Comparison of ENCODE assay signal across 17 cellular contexts in the genomic region with DNA sequence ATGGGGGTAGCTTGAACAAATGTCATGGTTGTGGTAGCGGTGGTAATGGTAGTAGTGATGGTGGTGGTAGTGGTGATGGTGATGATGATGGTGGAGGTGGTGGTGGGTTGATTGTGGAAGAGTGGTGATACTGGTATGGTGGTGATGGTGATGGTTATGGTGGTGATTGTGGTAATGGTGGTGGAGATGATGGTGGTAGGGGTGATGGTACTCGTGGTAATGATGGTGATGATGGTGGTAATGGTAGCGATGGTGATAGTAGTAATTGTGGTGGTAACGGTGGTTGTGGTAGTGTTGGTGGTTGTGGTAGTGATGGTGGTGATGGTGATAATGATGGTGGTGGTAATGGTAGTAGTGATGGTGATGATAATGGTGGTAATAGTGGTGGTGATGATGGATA.
DNase-seq lines count a peak whose midpoint lies in the region; ATAC-seq, FAIRE-seq and TF ChIP-seq lines count a peak whose summit lies in the region.
"Had no signal": no experiment of that assay in that cellular context is flagged by ENCODE, and none has a peak within 500 bp of the region (broad histone marks: within the 10 kb centered on the region; RNA-seq: fewer than 3 reads in every experiment).

No MANE protein-coding gene starts in this region.

- H3K79me1 ChIP-seq in H1 (ENCODE audit: low read depth, low read length), result no peaks in the 10 kb centered on the region

- H3K4me3 Mint-ChIP-seq in activated CD8-positive, alpha-beta memory T cell treated with anti-CD3 and anti-CD28 coated beads, Interleukin-2, amount 10 ng/mL, durations not matched to agents 7 days and 5 days, result no peak overlapping the region
- H3K4me3 Mint-ChIP-seq in type B pancreatic cell, result no peak overlapping the region
- H3K4me3 Mint-ChIP-seq: CD8-positive, alpha-beta memory T cell had no signal

- H3K14ac ChIP-seq in H1 (ENCODE audit: insufficient read length), result no peak overlapping the region

- H2AFZ ChIP-seq in H1 (ENCODE audit: low read length), result no peak overlapping the region

- no peaks in the 10 kb centered on the region for H3K4me1 ChIP-seq in H1 (replicated peaks in 1 of 4; ENCODE audit: control insufficient read depth in 3 of 4, insufficient read depth in 4 of 4, low read length in 3 of 4)
- H3K4me1 ChIP-seq: BLaER1, Caco-2 had no signal

- peaks cover 0 to 7% of the 10 kb centered on the region in 2 experiments for H4K20me1 ChIP-seq in H1 (replicated peaks in 1 of 2; ENCODE audit: control insufficient read depth in 1 of 2, insufficient read depth in 2 of 2, low read length in 2 of 2)
- H4K20me1 ChIP-seq: BLaER1 had no signal

- no peaks in the 10 kb centered on the region for H3K27me3 ChIP-seq in H1 (replicated peaks in 1 of 4; ENCODE audit: control insufficient read depth in 3 of 4, extremely low read depth in 1 of 4, insufficient read depth in 3 of 4, low read length in 3 of 4)
- H3K27me3 ChIP-seq: BLaER1 had no signal

- no peak for TF ChIP-seq EP300 in H1 (IDR thresholded peaks at IDR 0.05; ENCODE audit: borderline replicate concordance in 1 of 2, low read depth in 2 of 2, low read length in 2 of 2)

- TF ChIP-seq RAD21 in H1 (IDR thresholded peaks at IDR 0.05 in 1 of 2, conservative IDR thresholded peaks at IDR 0.05 in 1 of 2; ENCODE audit: low read depth in 2 of 2, low read length in 2 of 2), result no peak

- H3K9me3 Mint-ChIP-seq in activated CD8-positive, alpha-beta memory T cell treated with anti-CD3 and anti-CD28 coated beads, Interleukin-2, amount 10 ng/mL, durations not matched to agents 7 days and 5 days (ENCODE audit: low read depth), result peaks cover 7% of the 10 kb centered on the region
- H3K9me3 Mint-ChIP-seq in type B pancreatic cell, result peaks cover 14% of the 10 kb centered on the region

- FAIRE-seq in HTR-8/SVneo (lab: Jason Lieb, UNC) (peak; percentile 98), H1 (lab: Jason Lieb, UNC) (no peak)
- FAIRE-seq: GM12892, GM19239 had no signal

- H3K36me3 ChIP-seq in H1 (ENCODE audit: control insufficient read depth in 2 of 4, insufficient read depth in 4 of 4, low read length in 3 of 4), result no peaks in the 10 kb centered on the region
- H3K36me3 ChIP-seq: BLaER1 had no signal

- no peaks in the 10 kb centered on the region for H3K4me1 Mint-ChIP-seq in activated CD8-positive, alpha-beta memory T cell treated with anti-CD3 and anti-CD28 coated beads, Interleukin-2, amount 10 ng/mL, durations not matched to agents 7 days and 5 days
- H3K4me1 Mint-ChIP-seq in type B pancreatic cell (ENCODE audit: unreplicated experiment), result no peaks in the 10 kb centered on the region
- H3K4me1 Mint-ChIP-seq: CD8-positive, alpha-beta memory T cell had no signal

- H3K27ac Mint-ChIP-seq in activated CD8-positive, alpha-beta memory T cell treated with anti-CD3 and anti-CD28 coated beads, Interleukin-2, amount 10 ng/mL, durations not matched to agents 7 days and 5 days, result peak overlapping the region; percentile 5
- H3K27ac Mint-ChIP-seq in type B pancreatic cell, result no peak overlapping the region
- H3K27ac Mint-ChIP-seq: CD8-positive, alpha-beta memory T cell had no signal

- peaks cover 3 to 4% of the 10 kb centered on the region in 2 experiments; a peak in 2 of 4 replicates for H3K9me3 ChIP-seq in H1 (ENCODE audit: insufficient read depth in 2 of 2, low read depth in 1 of 2, low read length in 1 of 2)

- no peak overlapping the region for H3K9ac ChIP-seq in H1 (replicated peaks in 1 of 4; ENCODE audit: extremely low read depth in 1 of 4, low read depth in 3 of 4, low read length in 3 of 4)
- H3K9ac ChIP-seq: BLaER1 had no signal

- H3K4me3 ChIP-seq in H1 (ENCODE audit: extremely low read depth in 1 of 4, insufficient read depth in 2 of 4, low read depth in 3 of 4, low read length in 4 of 4), result no peak overlapping the region
- H3K4me3 ChIP-seq: BLaER1 had no signal

- H3K56ac ChIP-seq in H1 (replicated peaks; ENCODE audit: insufficient read length, low read depth, low read length), result peak overlapping the region; percentile 89

- CTCF ChIA-PET in activated CD8-positive, alpha-beta memory T cell treated with anti-CD3 and anti-CD28 coated beads, Interleukin-2, amount 10 ng/mL, durations not matched to agents 7 days and 5 days (lab: Charles Lee), result interaction anchor here (0.6 kb wide), 1 partner anchor 40 kb away, joined by 4 read pairs; no protein-coding TSS in a partner anchor
- CTCF ChIA-PET in H1 (lab: Charles Lee; ENCODE audit: partially characterized antibody), result interaction anchor here (1.2 kb wide), 1 partner anchor 8 kb away, joined by 3 read pairs; no protein-coding TSS in a partner anchor

- no peaks in the 10 kb centered on the region for H3K79me2 ChIP-seq in H1 (ENCODE audit: control insufficient read depth in 1 of 2, insufficient read depth in 2 of 2, low read length in 2 of 2)

- H4K91ac ChIP-seq in H1 (replicated peaks; ENCODE audit: insufficient read length, low read length), result no peak overlapping the region

- H2BK120ac ChIP-seq in H1 (replicated peaks; ENCODE audit: low read depth, low read length), result no peak overlapping the region

- peaks cover 4% of the 10 kb centered on the region for H3K36me3 Mint-ChIP-seq in activated CD8-positive, alpha-beta memory T cell treated with anti-CD3 and anti-CD28 coated beads, Interleukin-2, amount 10 ng/mL, durations not matched to agents 7 days and 5 days
- H3K36me3 Mint-ChIP-seq in type B pancreatic cell, result peaks cover 8% of the 10 kb centered on the region

- H3K27ac ChIP-seq in H1 (ENCODE audit: low read depth, low read length), result no peak overlapping the region
- H3K27ac ChIP-seq: 22Rv1, BLaER1 had no signal

- H3K18ac ChIP-seq in H1 (ENCODE audit: extremely low read depth, low read length), result no peak overlapping the region

- no peak for DNase-seq in activated CD8-positive, alpha-beta memory T cell treated with anti-CD3 and anti-CD28 coated beads, Interleukin-2, amount 10 ng/mL, durations not matched to agents 7 days and 5 days
- DNase-seq in activated CD8-positive, alpha-beta memory T cell treated with anti-CD3 and anti-CD28 coated beads for 24 hours, result no peak
- DNase-seq in HTR-8/SVneo (ENCODE audit: insufficient read length, low spot score) (no peak), H1 (ENCODE audit: low read depth in 1 of 2, low spot score in 2 of 2) (no peak), type B pancreatic cell (ENCODE audit: extremely low spot score, unreplicated experiment) (peak; percentile 11), NCI-H2107 treated with DMSO at 0.1 percent for 48 hours (lab: John Stamatoyannopoulos, UW; ENCODE audit: unreplicated experiment) (no peak), dermis blood vessel endothelial cell (no peak)
- DNase-seq: AML-193; Caco-2; CD8-positive, alpha-beta memory T cell; DND-41; GDM1 had no signal

- no peak overlapping the region for H4K8ac ChIP-seq in H1 (ENCODE audit: extremely low read depth, insufficient read depth, low read length)

- H2BK15ac ChIP-seq in H1 (ENCODE audit: low read length), result no peak overlapping the region

- no peak overlapping the region for H3K4me2 ChIP-seq in H1 (ENCODE audit: insufficient read depth in 1 of 2, low read depth in 2 of 2, low read length in 2 of 2)
- H3K4me2 ChIP-seq: BLaER1 had no signal

- peaks cover 6% of the 10 kb centered on the region for H3K27me3 Mint-ChIP-seq in activated CD8-positive, alpha-beta memory T cell treated with anti-CD3 and anti-CD28 coated beads, Interleukin-2, amount 10 ng/mL, durations not matched to agents 7 days and 5 days
- H3K27me3 Mint-ChIP-seq in type B pancreatic cell, result peaks cover 5% of the 10 kb centered on the region

- no peak overlapping the region; the same call in 1 of the 2 replicates for H2AK5ac ChIP-seq in H1 (ENCODE audit: low read depth, low read length)

- H3K23ac ChIP-seq in H1 (ENCODE audit: insufficient read length), result no peak overlapping the region

- TF ChIP-seq CTCF in H1 (IDR thresholded peaks at IDR 0.05; ENCODE audit: control extremely low read depth in 1 of 3, insufficient read depth in 1 of 3, low read depth in 1 of 3, low read length in 3 of 3) (no peak), type B pancreatic cell (conservative IDR thresholded peaks at IDR 0.05) (no peak)

- no peak for TF ChIP-seq POLR2A in H1 (IDR thresholded peaks at IDR 0.05; ENCODE audit: control extremely low read depth in 1 of 2, low read depth in 2 of 2, low read length in 2 of 2)

- WGBS in H1 (ENCODE audit: extremely low coverage in 1 of 2, insufficient coverage in 1 of 2, insufficient read length in 1 of 2, insufficient replicate concordance in 2 of 2, low coverage in 1 of 2, low lambda C conversion rate in 2 of 2, missing lambda C conversion rate in 1 of 2), 2 experiments, result 91% methylated on average over 4 of the region's 4 CpGs; no CpG with 5 or more reads in 1 of the 2 experiments

- no peak overlapping the region for H2BK5ac ChIP-seq in H1 (ENCODE audit: low read depth, low read length)

- ATAC-seq in activated CD8-positive, alpha-beta memory T cell treated with anti-CD3 and anti-CD28 coated beads, Interleukin-2, amount 10 ng/mL, durations not matched to agents 7 days and 5 days, result no peak
- no peak for ATAC-seq in SK-N-SH treated with all-trans-retinoic acid at 6 μM for 48 hours

- peak overlapping the region; percentile 66; the same call in 1 of the 2 replicates for H2BK20ac ChIP-seq in H1 (ENCODE audit: low read length)

- no peak overlapping the region for H4K5ac ChIP-seq in H1 (ENCODE audit: insufficient read length, low read depth, low read length)

- POLR2A ChIA-PET in H1 (lab: Charles Lee; ENCODE audit: partially characterized antibody), result no interaction called here

- peaks cover 6% of the 10 kb centered on the region for H3K23me2 ChIP-seq in H1 (ENCODE audit: low read depth, low read length)

- no peak overlapping the region for H2BK12ac ChIP-seq in H1 (ENCODE audit: low read depth, low read length)

- no peak overlapping the region for H3K4ac ChIP-seq in H1 (replicated peaks; ENCODE audit: insufficient read length, low read depth, low read length)

TF ChIP-seq in H1, 55 proteins besides CTCF, POLR2A, EP300 and RAD21 (continues in another document):
- TF ChIP-seq NANOG (IDR thresholded peaks at IDR 0.05; ENCODE audit: insufficient read depth, low read depth, low read length, poor library complexity, severe bottlenecking) (no peak), GABPA (IDR thresholded peaks at IDR 0.05; ENCODE audit: borderline replicate concordance, insufficient read depth, low read length) (no peak), GTF2F1 (IDR thresholded peaks at IDR 0.05; ENCODE audit: borderline replicate concordance, low read depth, low read length) (no peak), KDM5A (IDR thresholded peaks at IDR 0.05; ENCODE audit: low read length) (no peak), CBX8 (IDR thresholded peaks at IDR 0.05; ENCODE audit: borderline replicate concordance, low read depth, low read length) (no peak)

TF ChIP-seq in SK-N-SH treated with all-trans-retinoic acid at 6 μM for 48 hours, 23 proteins besides CTCF, POLR2A, EP300 and RAD21 (continues in another document):
- TF ChIP-seq ZFP30 (CRISPR knock-in tag; IDR thresholded peaks at IDR 0.05), result no peak
